In genomic region chr1:67431869-67432578, GRCh38 we compare ENCODE assay signal across 14 cellular contexts. TPM values are rescaled to one million over a fixed set of nuclear protein-coding genes. Genes with fewer than 3 reads are reported as not detected.
DNase-seq lines count a peak whose midpoint lies in the region; ATAC-seq, FAIRE-seq and TF ChIP-seq lines count a peak whose summit lies in the region.
"Had no signal": no experiment of that assay in that cellular context is flagged by ENCODE, and none has a peak within 500 bp of the region (broad histone marks: within the 10 kb centered on the region; RNA-seq: fewer than 3 reads in every experiment).

No MANE protein-coding gene starts in this region.

- in situ Hi-C loops in HepG2 (cut with HindIII; ENCODE audit: extremely low pct_ligation_motif_present, low pct_unique_long_range_greater_than_20kb), result no loop called here

- intact Hi-C loops in HepG2 (cut with micrococcal nuclease; ENCODE audit: unreplicated experiment) (loop anchor here (2.0 to 5.0 kb wide), 2 partner anchors 55 to 507 kb away; partner anchors contain the start of genes DNAI4 and MIER1), right lobe of liver (cut with DNase I) (no loop called here), aorta (cut with DNase I) (no loop called here)

- TF ChIP-seq POLR2A in HepG2 (IDR thresholded peaks at IDR 0.05; ENCODE audit: insufficient read depth in 1 of 2, low read depth in 2 of 2, low read length in 2 of 2) (no peak), right lobe of liver (IDR thresholded peaks at IDR 0.05) (no peak)

- BruUV-seq in HepG2 (replicated peaks; lab: Mats Ljungman, UMichigan), result no TSS peak

- no peak for FAIRE-seq in HepG2 (lab: Jason Lieb, UNC)

- peak overlapping the region; percentile 85; the same call in 1 of the 2 replicates for H3K9ac ChIP-seq in HepG2 (ENCODE audit: insufficient read depth, low read depth, low read length)

- H3K27ac ChIP-seq in HepG2 (ENCODE audit: extremely low read length, insufficient read depth, low read length), result no peak overlapping the region
- H3K27ac ChIP-seq in right lobe of liver, result no peak overlapping the region
- H3K27ac ChIP-seq in VCaP, result peak overlapping the region; percentile 93
- peak overlapping the region; percentile 61 to 74 for H3K27ac ChIP-seq in aorta (ENCODE audit: low read depth in 1 of 2, low read length in 2 of 2)
- H3K27ac ChIP-seq in substantia nigra (ENCODE audit: low read depth, low read length, poor library complexity, severe bottlenecking), result no peak overlapping the region

- 45% methylated on average over 8 of the region's 8 CpGs for WGBS in HepG2 (ENCODE audit: low lambda C conversion rate)
- 74% methylated on average over 8 of the region's 8 CpGs for WGBS in right lobe of liver (ENCODE audit: insufficient coverage, low coverage, low lambda C conversion rate, missing lambda C conversion rate)
- 34 to 43% methylated on average over 8 of the region's 8 CpGs for WGBS in aorta, 2 donors

- ATAC-seq in HepG2, result no peak
- no peak for ATAC-seq in right lobe of liver
- ATAC-seq in aorta (ENCODE audit: low FRiP score), result no peak

- peak overlapping the region; percentile 85 for H3K4me2 ChIP-seq in HepG2 (ENCODE audit: low read depth, low read length)

- H3K4me3 ChIP-seq in HepG2 (replicated peaks in 1 of 3; ENCODE audit: insufficient read depth in 1 of 3, low read depth in 2 of 3, low read length in 3 of 3), result peak overlapping the region in 2 of 3 experiments; percentile 4 to 96; a peak in 2 of 6 replicates
- H3K4me3 ChIP-seq in right lobe of liver, result no peak overlapping the region
- H3K4me3 ChIP-seq in aorta (ENCODE audit: low read length in 2 of 2), result no peak overlapping the region
- H3K4me3 ChIP-seq: lung had no signal

- H3K79me2 ChIP-seq in HepG2 (ENCODE audit: insufficient read depth, low read length), result peaks cover 31% of the 10 kb centered on the region

- H3K9me3 ChIP-seq in HepG2 (ENCODE audit: low read length) (no peaks in the 10 kb centered on the region), right lobe of liver (no peaks in the 10 kb centered on the region), aorta (ENCODE audit: control insufficient read depth, low read length) (no peaks in the 10 kb centered on the region)
- H3K9me3 ChIP-seq: adrenal gland had no signal

- no peak for TF ChIP-seq CTCF in HepG2 (CRISPR knock-in tag; IDR thresholded peaks at IDR 0.05)
- TF ChIP-seq CTCF in right lobe of liver (IDR thresholded peaks at IDR 0.05), result no peak
- TF ChIP-seq CTCF in VCaP (conservative IDR thresholded peaks at IDR 0.05), result no peak

- TF ChIP-seq RAD21 in HepG2 (CRISPR knock-in tag; IDR thresholded peaks at IDR 0.05), result no peak

- H3K27me3 ChIP-seq in HepG2 (ENCODE audit: control insufficient read depth in 1 of 2, insufficient read depth in 2 of 2, low read length in 2 of 2), result no peaks in the 10 kb centered on the region; a peak in 1 of 5 replicates
- H3K27me3 ChIP-seq in right lobe of liver, result no peaks in the 10 kb centered on the region
- H3K27me3 ChIP-seq in aorta (ENCODE audit: control insufficient read depth in 1 of 2, insufficient read depth in 2 of 2, low read length in 1 of 2), result no peaks in the 10 kb centered on the region
- H3K27me3 ChIP-seq: adrenal gland had no signal

- H3K4me1 ChIP-seq in HepG2 (ENCODE audit: insufficient read depth, low read length), result peaks cover 18% of the 10 kb centered on the region
- peaks cover 0 to 6% (median 3%) of the 10 kb centered on the region in 4 donors for H3K4me1 ChIP-seq in right lobe of liver
- H3K4me1 ChIP-seq in aorta (ENCODE audit: control insufficient read depth in 1 of 2, insufficient read depth in 2 of 2, low read length in 2 of 2), result no peaks in the 10 kb centered on the region

- TF ChIP-seq EP300 in HepG2 (IDR thresholded peaks at IDR 0.05; ENCODE audit: low read depth in 2 of 2, low read length in 2 of 2) (no peak), HepG2 (CRISPR knock-in tag; IDR thresholded peaks at IDR 0.05; ENCODE audit: borderline replicate concordance) (no peak)

- H4K20me1 ChIP-seq in HepG2 (ENCODE audit: insufficient read depth, low read length), result peaks cover 26% of the 10 kb centered on the region

- H3K36me3 ChIP-seq in HepG2 (replicated peaks in 1 of 2; ENCODE audit: control insufficient read depth in 1 of 2, insufficient read depth in 2 of 2, low read length in 2 of 2) (no peaks in the 10 kb centered on the region; a peak in 1 of 5 replicates), right lobe of liver (no peaks in the 10 kb centered on the region), aorta (ENCODE audit: control insufficient read depth in 1 of 2, insufficient read depth in 2 of 2, low read length in 1 of 2) (no peaks in the 10 kb centered on the region)
- H3K36me3 ChIP-seq: adrenal gland had no signal

- peak overlapping the region; percentile 87 for H2AFZ ChIP-seq in HepG2 (ENCODE audit: low read length)

- POLR2A ChIA-PET in HepG2 (lab: Yijun Ruan, JAX), result interaction anchor here (0.6 to 2.3 kb wide), 3 partner anchors 8 to 378 kb away, joined by 5 to 12 read pairs (median 6); partner anchors contain the start of gene SLC35D1

- DNase-seq in HepG2 (ENCODE audit: low spot score) (no peak), right lobe of liver (no peak), iPS-NIHi7 (ENCODE audit: extremely low spot score) (peak; percentile 24), aorta (no peak), midbrain (lab: John Stamatoyannopoulos, UW) (no peak), substantia nigra (lab: John Stamatoyannopoulos, UW) (no peak), SHP77 treated with DMSO at 0.1 percent for 48 hours (lab: John Stamatoyannopoulos, UW) (no peak)
- DNase-seq: adrenal gland; DMS79; HCEC 1CT; NCI-H2107; stimulated activated naive CD4-positive, alpha-beta T cell treated with Interleukin-2 at 50 U/mL for 16 hours had no signal

- CTCF ChIA-PET in HepG2 (lab: Yijun Ruan, JAX; ENCODE audit: low intra/inter-chr PET ratio, low total read pairs), result no interaction called here

TF ChIP-seq in HepG2, 621 proteins besides CTCF, POLR2A, EP300 and RAD21 (continues in another document):
- TF ChIP-seq PRPF4 (IDR thresholded peaks at IDR 0.05; ENCODE audit: low read depth, low read length, poor library complexity, severe bottlenecking) (no peak), SRY (CRISPR knock-in tag; IDR thresholded peaks at IDR 0.05) (no peak), SNRNP70 (IDR thresholded peaks at IDR 0.05; ENCODE audit: low read depth, low read length) (no peak), SETDB1 (CRISPR knock-in tag; IDR thresholded peaks at IDR 0.05; ENCODE audit: borderline replicate concordance) (no peak), TOPORS (CRISPR knock-in tag; IDR thresholded peaks at IDR 0.05) (no peak), JUNB (CRISPR knock-in tag; IDR thresholded peaks at IDR 0.05; ENCODE audit: borderline replicate concordance) (no peak), ETV6 (CRISPR knock-in tag; conservative IDR thresholded peaks at IDR 0.05) (no peak), SMARCC2 (IDR thresholded peaks at IDR 0.05) (no peak), MED13 (CRISPR knock-in tag; IDR thresholded peaks at IDR 0.05) (no peak), CHCHD3 (CRISPR knock-in tag; IDR thresholded peaks at IDR 0.05) (no peak), MLLT10 (CRISPR knock-in tag; IDR thresholded peaks at IDR 0.05) (no peak), GATA4 (IDR thresholded peaks at IDR 0.05; ENCODE audit: borderline replicate concordance, low read depth) (no peak), HMGXB4 (CRISPR knock-in tag; IDR thresholded peaks at IDR 0.05; ENCODE audit: borderline replicate concordance in 1 of 2, low read depth in 1 of 2) (no peak), ERF (CRISPR knock-in tag; IDR thresholded peaks at IDR 0.05) (no peak), NRL (CRISPR knock-in tag; IDR thresholded peaks at IDR 0.05; ENCODE audit: borderline replicate concordance) (no peak), ZNF446 (CRISPR knock-in tag; IDR thresholded peaks at IDR 0.05) (no peak)

RNA-seq across cellular contexts. Expression of gene SERBP1, which starts 1.8 kb away (rescaled TPM):
- 281 and 464 TPM in 2 replicates for total RNA-seq in HepG2 (2016; rRNA removed; fragmentation: Illumina TruSeq; extraction: Trizol)
- total RNA-seq in HepG2 (2016; cell fraction: cytosol; rRNA removed; fragmentation: Illumina TruSeq; extraction: Trizol; ENCODE audit: low read depth), result 42.0 and 47.1 TPM in 2 replicates
- 285 and 448 TPM in 2 replicates for total RNA-seq in HepG2 (2016; cell fraction: insoluble cytoplasmic fraction; rRNA removed; fragmentation: Illumina TruSeq; extraction: Trizol)
- 101 and 110 TPM in 2 replicates for total RNA-seq in HepG2 (2016; cell fraction: membrane; rRNA removed; fragmentation: Illumina TruSeq; extraction: Trizol)
- 159 and 166 TPM in 2 replicates for total RNA-seq in HepG2 (2016; cell fraction: nucleus; rRNA removed; fragmentation: Illumina TruSeq; extraction: Trizol)
- 129 and 175 TPM in 2 replicates for polyA plus RNA-seq in HepG2 (2011; rRNA removed)
- 135 and 152 TPM in 2 replicates for polyA plus RNA-seq in HepG2 (2011; cell fraction: cytosol; rRNA removed)
- 36.3 and 45.4 TPM in 2 replicates for polyA plus RNA-seq in HepG2 (2011; cell fraction: nucleus; rRNA removed)
- 205 and 282 TPM in 2 replicates for polyA plus RNA-seq in HepG2 (2012)
- 49.9 and 50.6 TPM in 2 replicates for polyA plus RNA-seq in HepG2 (2016; cell fraction: cytosol; fragmentation: Illumina TruSeq; extraction: Trizol; ENCODE audit: low read depth)
- polyA plus RNA-seq in HepG2 (2016; cell fraction: insoluble cytoplasmic fraction; fragmentation: Illumina TruSeq; extraction: Trizol; ENCODE audit: low read depth), result 619 and 673 TPM in 2 replicates
- 96.8 and 107 TPM in 2 replicates for polyA plus RNA-seq in HepG2 (2016; cell fraction: membrane; fragmentation: Illumina TruSeq; extraction: Trizol; ENCODE audit: low read depth)
- polyA plus RNA-seq in HepG2 (2016; cell fraction: nucleus; fragmentation: Illumina TruSeq; extraction: Trizol; ENCODE audit: insufficient read depth, low read depth), result 230 and 231 TPM in 2 replicates
- 87.0 and 114 TPM in 2 replicates for polyA minus RNA-seq in HepG2 (2011; rRNA and poly(A)+ RNA removed; ENCODE audit: low replicate concordance)
- polyA minus RNA-seq in HepG2 (2011; cell fraction: cytosol; rRNA and poly(A)+ RNA removed), result 138 and 157 TPM in 2 replicates
- 137 and 140 TPM in 2 replicates for polyA minus RNA-seq in HepG2 (2011; cell fraction: nucleus; rRNA and poly(A)+ RNA removed)
- total RNA-seq in right lobe of liver, result 100 to 1,000 TPM in 3 of 6 experiments, 10 to 100 TPM in 3; 65.6 to 156 (median 96.6) TPM
- total RNA-seq in aorta, result 100 to 1,000 TPM; 153 to 157 TPM
- 100 to 1,000 TPM; 104 to 142 TPM for polyA plus RNA-seq in aorta

Comparison
In these comparisons a context has a peak if more than half of its experiments do, and no peak if none do; other contexts are left out.
1. H3K4me3 ChIP-seq: peak in HepG2 (2 of 3); none in right lobe of liver (0 of 3) and aorta (0 of 2).
2. H3K27ac ChIP-seq: peak in VCaP (single experiment) and aorta (2 of 2); none in HepG2 (single experiment), right lobe of liver (0 of 3) and substantia nigra (single experiment).